Comparison of ENCODE assay signal across 1 cellular context in the genomic region with DNA sequence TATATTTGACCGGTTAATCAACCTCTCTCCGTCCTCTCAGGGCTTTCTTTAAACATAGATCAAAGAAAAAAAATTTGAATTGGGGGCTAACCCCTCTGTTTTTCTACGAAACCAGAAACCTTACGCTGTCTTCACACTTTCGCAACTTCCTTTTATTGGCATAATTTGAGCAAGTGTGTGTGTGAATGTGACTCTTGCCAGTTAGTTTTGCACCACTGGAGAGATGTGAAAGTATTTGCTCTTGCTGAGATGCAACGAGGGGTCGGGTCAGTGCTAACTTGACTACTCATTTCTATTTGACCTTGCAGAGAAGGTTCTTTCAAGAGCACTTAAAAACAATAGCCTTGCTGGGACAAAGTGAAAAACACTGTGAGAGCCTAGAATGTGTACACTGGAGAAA.
TF ChIP-seq lines count a peak whose summit lies in the region.

No MANE protein-coding gene starts in this region.

TF ChIP-seq in GM23338, 12 proteins besides CTCF, POLR2A, EP300 and RAD21 (continued from another document):
- TF ChIP-seq ZNF331 (CRISPR knock-in tag; IDR thresholded peaks at IDR 0.05; ENCODE audit: low read depth) (no peak), JUNB (IDR thresholded peaks at IDR 0.05; ENCODE audit: unreplicated experiment) (no peak), STAT1 (IDR thresholded peaks at IDR 0.05; ENCODE audit: unreplicated experiment) (no peak), CREB1 (CRISPR knock-in tag; IDR thresholded peaks at IDR 0.05; ENCODE audit: low read depth) (no peak), ZNF114 (CRISPR knock-in tag; IDR thresholded peaks at IDR 0.05) (no peak)
- TF ChIP-seq, protein P1, sequence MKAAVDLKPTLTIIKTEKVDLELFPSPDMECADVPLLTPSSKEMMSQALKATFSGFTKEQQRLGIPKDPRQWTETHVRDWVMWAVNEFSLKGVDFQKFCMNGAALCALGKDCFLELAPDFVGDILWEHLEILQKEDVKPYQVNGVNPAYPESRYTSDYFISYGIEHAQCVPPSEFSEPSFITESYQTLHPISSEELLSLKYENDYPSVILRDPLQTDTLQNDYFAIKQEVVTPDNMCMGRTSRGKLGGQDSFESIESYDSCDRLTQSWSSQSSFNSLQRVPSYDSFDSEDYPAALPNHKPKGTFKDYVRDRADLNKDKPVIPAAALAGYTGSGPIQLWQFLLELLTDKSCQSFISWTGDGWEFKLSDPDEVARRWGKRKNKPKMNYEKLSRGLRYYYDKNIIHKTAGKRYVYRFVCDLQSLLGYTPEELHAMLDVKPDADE (IDR thresholded peaks at IDR 0.05): no peak
- TF ChIP-seq, protein P2, sequence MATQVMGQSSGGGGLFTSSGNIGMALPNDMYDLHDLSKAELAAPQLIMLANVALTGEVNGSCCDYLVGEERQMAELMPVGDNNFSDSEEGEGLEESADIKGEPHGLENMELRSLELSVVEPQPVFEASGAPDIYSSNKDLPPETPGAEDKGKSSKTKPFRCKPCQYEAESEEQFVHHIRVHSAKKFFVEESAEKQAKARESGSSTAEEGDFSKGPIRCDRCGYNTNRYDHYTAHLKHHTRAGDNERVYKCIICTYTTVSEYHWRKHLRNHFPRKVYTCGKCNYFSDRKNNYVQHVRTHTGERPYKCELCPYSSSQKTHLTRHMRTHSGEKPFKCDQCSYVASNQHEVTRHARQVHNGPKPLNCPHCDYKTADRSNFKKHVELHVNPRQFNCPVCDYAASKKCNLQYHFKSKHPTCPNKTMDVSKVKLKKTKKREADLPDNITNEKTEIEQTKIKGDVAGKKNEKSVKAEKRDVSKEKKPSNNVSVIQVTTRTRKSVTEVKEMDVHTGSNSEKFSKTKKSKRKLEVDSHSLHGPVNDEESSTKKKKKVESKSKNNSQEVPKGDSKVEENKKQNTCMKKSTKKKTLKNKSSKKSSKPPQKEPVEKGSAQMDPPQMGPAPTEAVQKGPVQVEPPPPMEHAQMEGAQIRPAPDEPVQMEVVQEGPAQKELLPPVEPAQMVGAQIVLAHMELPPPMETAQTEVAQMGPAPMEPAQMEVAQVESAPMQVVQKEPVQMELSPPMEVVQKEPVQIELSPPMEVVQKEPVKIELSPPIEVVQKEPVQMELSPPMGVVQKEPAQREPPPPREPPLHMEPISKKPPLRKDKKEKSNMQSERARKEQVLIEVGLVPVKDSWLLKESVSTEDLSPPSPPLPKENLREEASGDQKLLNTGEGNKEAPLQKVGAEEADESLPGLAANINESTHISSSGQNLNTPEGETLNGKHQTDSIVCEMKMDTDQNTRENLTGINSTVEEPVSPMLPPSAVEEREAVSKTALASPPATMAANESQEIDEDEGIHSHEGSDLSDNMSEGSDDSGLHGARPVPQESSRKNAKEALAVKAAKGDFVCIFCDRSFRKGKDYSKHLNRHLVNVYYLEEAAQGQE (IDR thresholded peaks at IDR 0.05; ENCODE audit: unreplicated experiment): no peak
